1 cellular context compared by ENCODE assay signal in the genomic region with DNA sequence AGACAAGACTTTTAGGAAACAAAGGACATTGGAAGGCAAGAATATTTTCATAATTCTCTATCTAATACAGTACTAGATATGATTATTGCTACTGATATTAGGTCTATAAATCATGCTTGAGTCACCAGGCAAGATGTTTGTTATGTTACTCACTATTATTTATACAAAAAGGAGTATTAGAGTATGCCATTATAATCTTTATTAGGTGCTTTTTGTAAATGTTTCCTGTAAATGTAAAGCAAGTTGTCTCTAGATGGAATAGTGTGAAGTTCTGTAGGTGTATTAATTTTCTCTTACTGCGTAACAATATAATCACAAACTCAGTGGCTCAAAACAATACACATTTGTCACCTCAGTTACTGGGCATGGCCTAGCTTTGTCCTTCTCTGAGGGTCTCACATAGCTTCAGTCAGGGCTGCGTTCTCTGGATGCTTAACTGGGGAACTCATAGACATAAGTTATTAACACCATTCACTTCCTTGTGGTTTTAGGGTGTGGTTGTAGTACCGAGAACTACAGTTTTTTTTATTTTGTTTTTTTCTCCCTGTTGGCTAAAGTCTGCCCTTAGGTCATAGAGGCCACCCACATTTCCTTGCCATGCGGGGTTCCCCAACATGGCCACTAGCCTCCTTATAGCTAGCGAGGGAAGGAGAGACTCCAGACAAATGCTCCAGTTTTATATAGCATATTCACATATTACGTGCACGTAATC.
TF ChIP-seq lines count a peak whose summit lies in the region.

No MANE protein-coding gene starts in this region.

TF ChIP-seq in GM12878, 131 proteins besides CTCF, POLR2A, EP300 and RAD21 (continued from another document):
- TF ChIP-seq RUNX3 (IDR thresholded peaks at IDR 0.05; ENCODE audit: low read length) (peak; percentile 37; the same call in 1 of the 2 replicates), ZNF384 (IDR thresholded peaks at IDR 0.05; ENCODE audit: borderline replicate concordance, low read depth, low read length) (0 out of 2 replicates have a peak, but pooled peaks have one; percentile 12), PKNOX1 (IDR thresholded peaks at IDR 0.05) (no peak), CHD1 (IDR thresholded peaks at IDR 0.05; ENCODE audit: low read depth, low read length) (no peak), BCL11A (IDR thresholded peaks at IDR 0.05; ENCODE audit: low read depth, low read length) (no peak), SP1 (IDR thresholded peaks at IDR 0.05; ENCODE audit: low read depth, low read length) (no peak)
